ENCODE assay signal across 9 cellular contexts in the genomic region with DNA sequence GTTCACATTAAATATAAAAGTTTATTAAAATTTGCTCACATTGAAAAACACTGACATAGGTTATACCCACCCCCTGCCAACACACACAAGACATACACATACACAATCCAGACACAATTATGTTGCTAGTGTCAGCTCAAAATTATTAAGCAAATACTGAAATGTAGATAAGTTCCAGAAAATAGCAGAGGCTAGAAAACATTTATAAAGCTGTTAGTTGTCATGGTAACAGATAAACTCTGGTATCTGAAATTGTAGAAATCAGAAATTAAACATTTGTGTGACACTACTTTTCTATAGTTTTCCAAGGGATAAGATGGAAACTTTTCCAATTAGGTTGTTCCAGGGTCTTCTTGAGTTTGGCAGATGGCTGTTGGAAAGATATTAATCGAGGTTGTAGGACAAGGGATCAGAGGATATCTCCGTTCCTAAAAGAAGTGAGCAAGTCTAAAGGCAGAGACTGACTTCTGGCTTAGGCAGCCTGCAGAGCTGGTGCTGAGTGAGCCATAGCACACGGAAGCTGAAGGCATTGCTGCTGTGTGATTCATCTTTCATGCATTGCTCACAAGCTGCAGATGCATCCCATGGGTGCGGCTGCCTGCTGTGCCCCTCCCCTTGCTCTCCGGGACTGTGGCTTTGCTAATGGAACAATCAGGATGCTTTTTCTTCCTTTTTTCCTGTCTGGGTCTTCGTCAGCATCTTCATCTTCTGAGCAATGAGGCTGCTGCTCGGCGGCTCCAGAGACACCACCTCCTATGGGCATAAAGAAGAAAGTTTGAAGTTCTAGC.
DNase-seq lines count a peak whose midpoint lies in the region; TF ChIP-seq lines count a peak whose summit lies in the region.
"Had no signal": no experiment of that assay in that cellular context is flagged by ENCODE, and none has a peak within 500 bp of the region (broad histone marks: within the 10 kb centered on the region; RNA-seq: fewer than 3 reads in every experiment).

No MANE protein-coding gene starts in this region.

- H3K9me3 ChIP-seq in osteoblast (ENCODE audit: low read depth, low read length) = no peaks in the 10 kb centered on the region

- no peak overlapping the region for H3K27ac ChIP-seq in osteoblast (ENCODE audit: low read depth, low read length)

- H3K36me3 ChIP-seq in osteoblast (ENCODE audit: insufficient read depth, low read length) = no peaks in the 10 kb centered on the region

- H2AFZ ChIP-seq in osteoblast (ENCODE audit: low read length) = no peak overlapping the region

- no peaks in the 10 kb centered on the region for H4K20me1 ChIP-seq in osteoblast (ENCODE audit: insufficient read depth, low read length)

- no peaks in the 10 kb centered on the region for H3K79me2 ChIP-seq in osteoblast (ENCODE audit: insufficient read depth, low read length)

- no peaks in the 10 kb centered on the region for H3K4me1 ChIP-seq in osteoblast (ENCODE audit: insufficient read depth, low read length)

- no peak for TF ChIP-seq CTCF in epithelial cell of proximal tubule (conservative IDR thresholded peaks at IDR 0.05; ENCODE audit: low read depth, low read length)
- TF ChIP-seq CTCF in osteoblast (IDR thresholded peaks at IDR 0.05; ENCODE audit: extremely low read depth, low read depth, low read length) = no peak

- DNase-seq in EL (peak; percentile 77), NCI-H748 (lab: John Stamatoyannopoulos, UW; ENCODE audit: unreplicated experiment) (peak; percentile 82), epithelial cell of proximal tubule (ENCODE audit: low read depth) (peak; percentile 66), osteoblast (ENCODE audit: insufficient read length, low spot score, missing footprints) (peak; percentile 84), activated gamma-delta T cell treated with Interleukin-2 at 50 U/mL for 16 hours (no peak), NCI-H2196 treated with DMSO at 0.1 percent for 48 hours (lab: John Stamatoyannopoulos, UW; ENCODE audit: unreplicated experiment) (no peak), GF-D8 (lab: John Stamatoyannopoulos, UW) (no peak)
- no peak for DNase-seq in activated CD4-positive, alpha-beta T cell treated with anti-CD3 and anti-CD28 coated beads, Interleukin-2, amount 50 U/mL, for 4 hours
- DNase-seq: NCI-H1092 treated with DMSO at 0.1 percent for 48 hours had no signal

- no peak overlapping the region for H3K4me2 ChIP-seq in osteoblast (ENCODE audit: insufficient read depth, low read length)

- no peak overlapping the region for H3K4me3 ChIP-seq in epithelial cell of proximal tubule (ENCODE audit: low read depth, low read length)
- H3K4me3 ChIP-seq in osteoblast (ENCODE audit: insufficient read depth, low read length) = no peak overlapping the region

- no peaks in the 10 kb centered on the region for H3K27me3 ChIP-seq in osteoblast (ENCODE audit: insufficient read depth, low read length)

Comparison
In these comparisons a context has a peak if more than half of its experiments do, and no peak if none do; other contexts are left out.
1. DNase-seq: peak in EL (single experiment), NCI-H748 (single experiment), epithelial cell of proximal tubule (single experiment) and osteoblast (single experiment); none in activated gamma-delta T cell treated with Interleukin-2 at 50 U/mL for 16 hours (single experiment), activated CD4-positive, alpha-beta T cell treated with anti-CD3 and anti-CD28 coated beads, Interleukin-2, amount 50 U/mL, for 4 hours (0 of 2), NCI-H2196 treated with DMSO at 0.1 percent for 48 hours (single experiment) and GF-D8 (single experiment).